1 cellular context compared by ENCODE assay signal in the genomic region with DNA sequence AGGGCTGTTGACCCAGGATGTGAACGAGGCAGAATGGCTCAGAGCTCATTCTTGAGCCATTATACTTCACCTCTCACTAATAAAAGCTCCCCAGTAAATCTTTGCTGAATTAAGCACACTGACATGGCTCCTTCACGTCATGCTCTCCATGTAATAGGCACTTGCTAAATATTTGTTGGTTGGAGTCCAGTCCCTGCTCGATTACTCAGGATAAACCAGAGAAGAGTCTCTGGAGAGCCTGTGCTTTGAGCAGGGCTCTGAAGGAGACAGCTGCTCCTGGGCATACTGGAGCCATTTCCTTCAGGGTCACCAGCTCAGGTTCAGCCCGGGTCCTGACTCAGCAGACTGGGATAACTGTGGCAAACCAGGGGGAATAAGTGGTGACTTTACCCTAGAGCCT.
TF ChIP-seq lines count a peak whose summit lies in the region.

No MANE protein-coding gene starts in this region.

TF ChIP-seq in HepG2, 621 proteins besides CTCF, POLR2A, EP300 and RAD21 (continued from another document):
- TF ChIP-seq, protein P1, sequence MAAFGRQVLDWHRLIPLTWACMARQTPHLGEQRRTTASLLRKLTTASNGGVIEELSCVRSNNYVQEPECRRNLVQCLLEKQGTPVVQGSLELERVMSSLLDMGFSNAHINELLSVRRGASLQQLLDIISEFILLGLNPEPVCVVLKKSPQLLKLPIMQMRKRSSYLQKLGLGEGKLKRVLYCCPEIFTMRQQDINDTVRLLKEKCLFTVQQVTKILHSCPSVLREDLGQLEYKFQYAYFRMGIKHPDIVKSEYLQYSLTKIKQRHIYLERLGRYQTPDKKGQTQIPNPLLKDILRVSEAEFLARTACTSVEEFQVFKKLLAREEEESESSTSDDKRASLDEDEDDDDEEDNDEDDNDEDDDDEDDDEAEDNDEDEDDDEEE (CRISPR knock-in tag; IDR thresholded peaks at IDR 0.05) = no peak
- TF ChIP-seq ZFP41 (CRISPR knock-in tag; IDR thresholded peaks at IDR 0.05; ENCODE audit: borderline replicate concordance) (no peak), RBAK (CRISPR knock-in tag; IDR thresholded peaks at IDR 0.05) (no peak)
- TF ChIP-seq, protein P2, sequence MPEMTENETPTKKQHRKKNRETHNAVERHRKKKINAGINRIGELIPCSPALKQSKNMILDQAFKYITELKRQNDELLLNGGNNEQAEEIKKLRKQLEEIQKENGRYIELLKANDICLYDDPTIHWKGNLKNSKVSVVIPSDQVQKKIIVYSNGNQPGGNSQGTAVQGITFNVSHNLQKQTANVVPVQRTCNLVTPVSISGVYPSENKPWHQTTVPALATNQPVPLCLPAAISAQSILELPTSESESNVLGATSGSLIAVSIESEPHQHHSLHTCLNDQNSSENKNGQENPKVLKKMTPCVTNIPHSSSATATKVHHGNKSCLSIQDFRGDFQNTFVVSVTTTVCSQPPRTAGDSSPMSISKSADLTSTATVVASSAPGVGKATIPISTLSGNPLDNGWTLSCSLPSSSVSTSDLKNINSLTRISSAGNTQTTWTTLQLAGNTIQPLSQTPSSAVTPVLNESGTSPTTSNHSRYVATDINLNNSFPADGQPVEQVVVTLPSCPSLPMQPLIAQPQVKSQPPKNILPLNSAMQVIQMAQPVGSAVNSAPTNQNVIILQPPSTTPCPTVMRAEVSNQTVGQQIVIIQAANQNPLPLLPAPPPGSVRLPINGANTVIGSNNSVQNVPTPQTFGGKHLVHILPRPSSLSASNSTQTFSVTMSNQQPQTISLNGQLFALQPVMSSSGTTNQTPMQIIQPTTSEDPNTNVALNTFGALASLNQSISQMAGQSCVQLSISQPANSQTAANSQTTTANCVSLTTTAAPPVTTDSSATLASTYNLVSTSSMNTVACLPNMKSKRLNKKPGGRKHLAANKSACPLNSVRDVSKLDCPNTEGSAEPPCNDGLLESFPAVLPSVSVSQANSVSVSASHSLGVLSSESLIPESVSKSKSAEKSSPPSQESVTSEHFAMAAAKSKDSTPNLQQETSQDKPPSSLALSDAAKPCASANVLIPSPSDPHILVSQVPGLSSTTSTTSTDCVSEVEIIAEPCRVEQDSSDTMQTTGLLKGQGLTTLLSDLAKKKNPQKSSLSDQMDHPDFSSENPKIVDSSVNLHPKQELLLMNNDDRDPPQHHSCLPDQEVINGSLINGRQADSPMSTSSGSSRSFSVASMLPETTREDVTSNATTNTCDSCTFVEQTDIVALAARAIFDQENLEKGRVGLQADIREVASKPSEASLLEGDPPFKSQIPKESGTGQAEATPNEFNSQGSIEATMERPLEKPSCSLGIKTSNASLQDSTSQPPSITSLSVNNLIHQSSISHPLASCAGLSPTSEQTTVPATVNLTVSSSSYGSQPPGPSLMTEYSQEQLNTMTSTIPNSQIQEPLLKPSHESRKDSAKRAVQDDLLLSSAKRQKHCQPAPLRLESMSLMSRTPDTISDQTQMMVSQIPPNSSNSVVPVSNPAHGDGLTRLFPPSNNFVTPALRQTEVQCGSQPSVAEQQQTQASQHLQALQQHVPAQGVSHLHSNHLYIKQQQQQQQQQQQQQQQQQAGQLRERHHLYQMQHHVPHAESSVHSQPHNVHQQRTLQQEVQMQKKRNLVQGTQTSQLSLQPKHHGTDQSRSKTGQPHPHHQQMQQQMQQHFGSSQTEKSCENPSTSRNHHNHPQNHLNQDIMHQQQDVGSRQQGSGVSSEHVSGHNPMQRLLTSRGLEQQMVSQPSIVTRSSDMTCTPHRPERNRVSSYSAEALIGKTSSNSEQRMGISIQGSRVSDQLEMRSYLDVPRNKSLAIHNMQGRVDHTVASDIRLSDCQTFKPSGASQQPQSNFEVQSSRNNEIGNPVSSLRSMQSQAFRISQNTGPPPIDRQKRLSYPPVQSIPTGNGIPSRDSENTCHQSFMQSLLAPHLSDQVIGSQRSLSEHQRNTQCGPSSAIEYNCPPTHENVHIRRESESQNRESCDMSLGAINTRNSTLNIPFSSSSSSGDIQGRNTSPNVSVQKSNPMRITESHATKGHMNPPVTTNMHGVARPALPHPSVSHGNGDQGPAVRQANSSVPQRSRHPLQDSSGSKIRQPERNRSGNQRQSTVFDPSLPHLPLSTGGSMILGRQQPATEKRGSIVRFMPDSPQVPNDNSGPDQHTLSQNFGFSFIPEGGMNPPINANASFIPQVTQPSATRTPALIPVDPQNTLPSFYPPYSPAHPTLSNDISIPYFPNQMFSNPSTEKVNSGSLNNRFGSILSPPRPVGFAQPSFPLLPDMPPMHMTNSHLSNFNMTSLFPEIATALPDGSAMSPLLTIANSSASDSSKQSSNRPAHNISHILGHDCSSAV (CRISPR knock-in tag; IDR thresholded peaks at IDR 0.05; ENCODE audit: borderline replicate concordance) = no peak
